ENCODE assay signal across 8 cellular contexts in genomic region chr3:129228891-129229585, GRCh38. TPM values are rescaled to one million over a fixed set of nuclear protein-coding genes. Genes with fewer than 3 reads are reported as not detected.
DNase-seq lines count a peak whose midpoint lies in the region; ATAC-seq and TF ChIP-seq lines count a peak whose summit lies in the region.

No MANE protein-coding gene starts in this region.

- H3K36me3 ChIP-seq in left ventricle myocardium inferior, result no peaks in the 10 kb centered on the region
- no peaks in the 10 kb centered on the region for H3K36me3 ChIP-seq in stomach

- TF ChIP-seq CTCF in left ventricle myocardium inferior (IDR thresholded peaks at IDR 0.05; ENCODE audit: borderline replicate concordance) (peak; percentile 25), stomach (IDR thresholded peaks at IDR 0.05) (no peak)

- no peak for TF ChIP-seq EP300 in stomach (IDR thresholded peaks at IDR 0.05)

- H3K27me3 ChIP-seq in left ventricle myocardium inferior (ENCODE audit: low read depth), result no peaks in the 10 kb centered on the region
- no peaks in the 10 kb centered on the region for H3K27me3 ChIP-seq in stomach

- no peaks in the 10 kb centered on the region for H3K9me3 ChIP-seq in left ventricle myocardium inferior (replicated peaks)
- H3K9me3 ChIP-seq in stomach, result no peaks in the 10 kb centered on the region

- CTCF ChIA-PET in activated CD4-positive, alpha-beta T cell treated with anti-CD3 and anti-CD28 coated beads for 36 hours (lab: Charles Lee), result interaction anchor here (1.0 kb wide), 1 partner anchor 258 kb away, joined by 3 read pairs; no protein-coding TSS in a partner anchor

- H3K4me1 Mint-ChIP-seq in activated CD4-positive, alpha-beta T cell treated with anti-CD3 and anti-CD28 coated beads for 36 hours, result peaks cover 24% of the 10 kb centered on the region
- peaks cover 12% of the 10 kb centered on the region for H3K4me1 Mint-ChIP-seq in stimulated activated effector memory CD8-positive, alpha-beta T cell treated with anti-CD3 and anti-CD28 coated beads, Interleukin-12 subunit alpha, Interleukin-12 subunit beta, amount 100 ng/mL, for 72 hours

- H3K27ac ChIP-seq in left ventricle myocardium inferior (replicated peaks), result peak overlapping the region; percentile 93
- peak overlapping the region; percentile 24 to 88 (median 79) for H3K27ac ChIP-seq in stomach

- no peak for ATAC-seq in activated CD4-positive, alpha-beta T cell treated with anti-CD3 and anti-CD28 coated beads for 36 hours
- peak; percentile 48 for ATAC-seq in SK-N-SH treated with all-trans-retinoic acid at 6 μM for 48 hours
- no peak for ATAC-seq in stimulated activated effector memory CD8-positive, alpha-beta T cell treated with anti-CD3 and anti-CD28 coated beads, Interleukin-12 subunit alpha, Interleukin-12 subunit beta, amount 100 ng/mL, for 72 hours

- no peaks in the 10 kb centered on the region for H3K27me3 Mint-ChIP-seq in activated CD4-positive, alpha-beta T cell treated with anti-CD3 and anti-CD28 coated beads for 36 hours

- H3K9me3 Mint-ChIP-seq in activated CD4-positive, alpha-beta T cell treated with anti-CD3 and anti-CD28 coated beads for 36 hours (ENCODE audit: low read depth), result no peaks in the 10 kb centered on the region
- H3K9me3 Mint-ChIP-seq in stimulated activated effector memory CD8-positive, alpha-beta T cell treated with anti-CD3 and anti-CD28 coated beads, Interleukin-12 subunit alpha, Interleukin-12 subunit beta, amount 100 ng/mL, for 72 hours, result no peaks in the 10 kb centered on the region

- POLR2A ChIA-PET in activated CD4-positive, alpha-beta T cell treated with anti-CD3 and anti-CD28 coated beads for 36 hours (lab: Charles Lee), result no interaction called here

- no peak for DNase-seq in activated CD4-positive, alpha-beta T cell treated with anti-CD3 and anti-CD28 coated beads for 36 hours
- DNase-seq in activated CD4-positive, alpha-beta T cell treated with anti-CD3 and anti-CD28 coated beads for 1 hour, result no peak
- DNase-seq in left ventricle myocardium inferior (peak; percentile 33), stomach (no peak), activated gamma-delta T cell treated with Interleukin-2 at 50 U/mL for 16 hours (no peak), NCI-H1436 (lab: John Stamatoyannopoulos, UW) (no peak)
- no peak for DNase-seq in stimulated activated effector memory CD8-positive, alpha-beta T cell treated with anti-CD3 and anti-CD28 coated beads, Interleukin-12 subunit alpha, Interleukin-12 subunit beta, amount 100 ng/mL, for 72 hours (ENCODE audit: low spot score in 2 of 2)

- 62 to 79% (median 68%) methylated on average over 11 of the region's 11 CpGs for WGBS in stomach, 5 donors

- no peak overlapping the region for H3K4me3 ChIP-seq in left ventricle myocardium inferior
- H3K4me3 ChIP-seq in stomach, result no peak overlapping the region

- peak overlapping the region; percentile 6 for H3K27ac Mint-ChIP-seq in activated CD4-positive, alpha-beta T cell treated with anti-CD3 and anti-CD28 coated beads for 36 hours
- H3K27ac Mint-ChIP-seq in stimulated activated effector memory CD8-positive, alpha-beta T cell treated with anti-CD3 and anti-CD28 coated beads, Interleukin-12 subunit alpha, Interleukin-12 subunit beta, amount 100 ng/mL, for 72 hours, result no peak overlapping the region

- H3K36me3 Mint-ChIP-seq in activated CD4-positive, alpha-beta T cell treated with anti-CD3 and anti-CD28 coated beads for 36 hours (ENCODE audit: low read depth), result no peaks in the 10 kb centered on the region
- no peaks in the 10 kb centered on the region for H3K36me3 Mint-ChIP-seq in stimulated activated effector memory CD8-positive, alpha-beta T cell treated with anti-CD3 and anti-CD28 coated beads, Interleukin-12 subunit alpha, Interleukin-12 subunit beta, amount 100 ng/mL, for 72 hours

- no peak for TF ChIP-seq POLR2A in stomach (IDR thresholded peaks at IDR 0.05)

- no peak overlapping the region for H3K4me3 Mint-ChIP-seq in activated CD4-positive, alpha-beta T cell treated with anti-CD3 and anti-CD28 coated beads for 36 hours
- no peak overlapping the region for H3K4me3 Mint-ChIP-seq in stimulated activated effector memory CD8-positive, alpha-beta T cell treated with anti-CD3 and anti-CD28 coated beads, Interleukin-12 subunit alpha, Interleukin-12 subunit beta, amount 100 ng/mL, for 72 hours

- H3K4me1 ChIP-seq in left ventricle myocardium inferior, result peaks cover 58% of the 10 kb centered on the region
- H3K4me1 ChIP-seq in stomach, result peaks cover 17 to 51% (median 31%) of the 10 kb centered on the region in 4 donors

- intact Hi-C loops in activated CD4-positive, alpha-beta T cell treated with anti-CD3 and anti-CD28 coated beads for 36 hours (cut with DNase I, micrococcal nuclease), result no loop called here
- intact Hi-C loops in left ventricle myocardium inferior (cut with micrococcal nuclease) (no loop called here), stomach (cut with DNase I; ENCODE audit: low total_unique reads) (no loop called here)

TF ChIP-seq in SK-N-SH treated with all-trans-retinoic acid at 6 μM for 48 hours, 23 proteins besides CTCF, POLR2A, EP300 and RAD21:
- TF ChIP-seq PPARA (CRISPR knock-in tag; IDR thresholded peaks at IDR 0.05; ENCODE audit: borderline replicate concordance), result no peak
- TF ChIP-seq, protein P1, sequence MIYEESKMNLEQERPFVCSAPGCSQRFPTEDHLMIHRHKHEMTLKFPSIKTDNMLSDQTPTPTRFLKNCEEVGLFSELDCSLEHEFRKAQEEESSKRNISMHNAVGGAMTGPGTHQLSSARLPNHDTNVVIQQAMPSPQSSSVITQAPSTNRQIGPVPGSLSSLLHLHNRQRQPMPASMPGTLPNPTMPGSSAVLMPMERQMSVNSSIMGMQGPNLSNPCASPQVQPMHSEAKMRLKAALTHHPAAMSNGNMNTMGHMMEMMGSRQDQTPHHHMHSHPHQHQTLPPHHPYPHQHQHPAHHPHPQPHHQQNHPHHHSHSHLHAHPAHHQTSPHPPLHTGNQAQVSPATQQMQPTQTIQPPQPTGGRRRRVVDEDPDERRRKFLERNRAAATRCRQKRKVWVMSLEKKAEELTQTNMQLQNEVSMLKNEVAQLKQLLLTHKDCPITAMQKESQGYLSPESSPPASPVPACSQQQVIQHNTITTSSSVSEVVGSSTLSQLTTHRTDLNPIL (CRISPR knock-in tag; IDR thresholded peaks at IDR 0.05; ENCODE audit: low read depth), result no peak
- TF ChIP-seq GLIS3 (CRISPR knock-in tag; IDR thresholded peaks at IDR 0.05), result no peak
- TF ChIP-seq ESRRG (CRISPR knock-in tag; IDR thresholded peaks at IDR 0.05), result no peak
- TF ChIP-seq OSR1 (CRISPR knock-in tag; IDR thresholded peaks at IDR 0.05), result no peak
- 0 out of 2 replicates have a peak, but pooled peaks have one; percentile 47 for TF ChIP-seq ZFP3 (CRISPR knock-in tag; IDR thresholded peaks at IDR 0.05)

RNA-seq across cellular contexts. Expression of gene COPG1, which starts 20.4 kb away (rescaled TPM):
- total RNA-seq in activated CD4-positive, alpha-beta T cell treated with anti-CD3 and anti-CD28 coated beads for 36 hours, result 100 to 1,000 TPM; 120 to 142 TPM
- total RNA-seq in left ventricle myocardium inferior, result 86.1 TPM
- total RNA-seq in stomach, result 100 to 1,000 TPM in 4 of 5 donors, 10 to 100 TPM in 1; 38.5 to 356 (median 114) TPM
- 100 to 1,000 TPM in 1 of 3 donors, 10 to 100 TPM in 2; 79.8 to 113 (median 88.7) TPM for polyA plus RNA-seq in stomach

RNA-seq across cellular contexts. Expression of gene CNBP, which starts 45.3 kb away (rescaled TPM):
- 100 to 1,000 TPM; 305 to 379 TPM for total RNA-seq in activated CD4-positive, alpha-beta T cell treated with anti-CD3 and anti-CD28 coated beads for 36 hours
- total RNA-seq in left ventricle myocardium inferior, result 490 TPM
- 100 to 1,000 TPM; 185 to 399 (median 202) TPM for total RNA-seq in stomach
- polyA plus RNA-seq in stomach, result 100 to 1,000 TPM; 315 to 537 (median 323) TPM

RNA-seq across cellular contexts. Expression of gene HMCES, which starts 49.6 kb away (rescaled TPM):
- 10 to 100 TPM; 43.1 to 56.7 TPM for total RNA-seq in activated CD4-positive, alpha-beta T cell treated with anti-CD3 and anti-CD28 coated beads for 36 hours
- 38.5 TPM for total RNA-seq in left ventricle myocardium inferior
- total RNA-seq in stomach, result 10 to 100 TPM; 19.1 to 80.5 (median 26.8) TPM
- polyA plus RNA-seq in stomach, result 10 to 100 TPM; 16.4 to 37.4 (median 22.5) TPM
